ENCODE assay signal across 1 cellular context in the genomic region with DNA sequence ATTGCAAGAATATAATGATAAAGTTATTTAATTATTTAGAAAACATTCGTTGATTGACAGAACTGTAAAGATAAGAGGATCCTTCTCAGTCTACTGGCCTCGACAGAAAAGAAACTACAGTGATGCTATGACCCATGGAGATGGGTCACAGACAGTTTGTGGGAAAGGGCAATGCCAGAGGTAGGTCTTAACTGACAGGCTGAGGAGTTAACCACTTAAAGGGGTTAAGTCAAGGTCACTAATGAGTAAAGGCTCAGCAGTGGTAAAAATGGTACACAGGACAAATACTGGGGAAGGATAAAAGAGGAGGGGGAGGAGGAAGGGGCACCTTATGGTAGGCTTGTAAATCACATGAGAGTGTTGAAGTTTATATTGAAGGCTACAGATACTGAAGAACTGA.
TF ChIP-seq lines count a peak whose summit lies in the region.

No MANE protein-coding gene starts in this region.

TF ChIP-seq in K562, 482 proteins besides CTCF, POLR2A, EP300 and RAD21:
- no peak for TF ChIP-seq ZNF239 (CRISPR knock-in tag; IDR thresholded peaks at IDR 0.05)
- TF ChIP-seq, protein P1, sequence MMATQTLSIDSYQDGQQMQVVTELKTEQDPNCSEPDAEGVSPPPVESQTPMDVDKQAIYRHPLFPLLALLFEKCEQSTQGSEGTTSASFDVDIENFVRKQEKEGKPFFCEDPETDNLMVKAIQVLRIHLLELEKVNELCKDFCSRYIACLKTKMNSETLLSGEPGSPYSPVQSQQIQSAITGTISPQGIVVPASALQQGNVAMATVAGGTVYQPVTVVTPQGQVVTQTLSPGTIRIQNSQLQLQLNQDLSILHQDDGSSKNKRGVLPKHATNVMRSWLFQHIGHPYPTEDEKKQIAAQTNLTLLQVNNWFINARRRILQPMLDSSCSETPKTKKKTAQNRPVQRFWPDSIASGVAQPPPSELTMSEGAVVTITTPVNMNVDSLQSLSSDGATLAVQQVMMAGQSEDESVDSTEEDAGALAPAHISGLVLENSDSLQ (IDR thresholded peaks at IDR 0.05): peak; percentile 36; the same call in 1 of the 2 replicates
